ENCODE assay signal across 9 cellular contexts in the genomic region with DNA sequence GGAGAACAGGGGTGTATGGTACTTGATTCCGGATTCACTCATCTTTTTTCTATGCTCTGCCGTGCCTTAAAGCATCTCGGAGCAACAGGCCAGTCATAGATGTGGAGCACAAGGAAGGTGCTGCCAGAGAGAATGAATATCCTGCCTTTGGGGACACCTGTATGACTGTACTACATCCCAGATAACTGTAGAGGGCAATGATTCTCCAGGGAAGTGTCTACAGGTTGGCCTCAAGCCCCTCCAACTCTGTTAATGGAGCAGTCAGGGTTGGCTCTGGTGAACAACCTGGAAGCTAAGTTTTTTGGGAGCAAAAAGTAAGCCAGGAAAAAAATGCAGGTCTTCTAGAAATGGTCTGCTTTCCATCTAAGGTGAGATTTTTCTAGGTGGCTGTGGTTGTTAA.
A peak's percentile ranks its signal among the peaks of the same experiment; 100 is the strongest.
DNase-seq lines count a peak whose midpoint lies in the region; ATAC-seq and TF ChIP-seq lines count a peak whose summit lies in the region.
"Had no signal": no experiment of that assay in that cellular context is flagged by ENCODE, and none has a peak within 500 bp of the region (broad histone marks: within the 10 kb centered on the region; RNA-seq: fewer than 3 reads in every experiment).

No MANE protein-coding gene starts in this region.

- ATAC-seq in HG03558 (IDR thresholded peaks at IDR 0.05; ENCODE audit: extremely low read depth, unreplicated experiment) (peak; percentile 66), GM19455 (IDR thresholded peaks at IDR 0.05; ENCODE audit: unreplicated experiment) (no peak), esophagus mucosa (no peak)

- TF ChIP-seq CTCF in VCaP (conservative IDR thresholded peaks at IDR 0.05) (peak; percentile 25; the same call in 1 of the 2 replicates), retinal pigment epithelial cell (conservative IDR thresholded peaks at IDR 0.05; ENCODE audit: low read depth, low read length) (peak; percentile 28)

- DNase-seq in SIG-M5 treated with dmso at 0.1 percent for 504 hours (lab: John Stamatoyannopoulos, UW; ENCODE audit: unreplicated experiment) (peak; percentile 15), SIG-M5 (lab: John Stamatoyannopoulos, UW) (no peak), retinal pigment epithelial cell (ENCODE audit: low read depth) (no peak)
- no peak for DNase-seq in stimulated activated CD4-positive, alpha-beta T cell treated with anti-CD3 and anti-CD28 coated beads, Interleukin-4, amount 100 ng/mL, for 24 hours

- H3K27ac ChIP-seq in VCaP = no peak overlapping the region
- H3K27ac ChIP-seq: parathyroid adenoma had no signal

- H3K4me3 ChIP-seq in retinal pigment epithelial cell (ENCODE audit: low read length) = no peak overlapping the region
